Comparison of ENCODE assay signal across 11 cellular contexts in genomic region chr5:143923634-143924265, GRCh38.
DNase-seq lines count a peak whose midpoint lies in the region; ATAC-seq and TF ChIP-seq lines count a peak whose summit lies in the region.
"Had no signal": no experiment of that assay in that cellular context is flagged by ENCODE, and none has a peak within 500 bp of the region (broad histone marks: within the 10 kb centered on the region; RNA-seq: fewer than 3 reads in every experiment).

No MANE protein-coding gene starts in this region.

- H3F3A ChIP-seq in SK-N-SH (replicated peaks; ENCODE audit: insufficient read depth) = peaks cover 30% of the 10 kb centered on the region

- TF ChIP-seq RAD21 in SK-N-SH (IDR thresholded peaks at IDR 0.05; ENCODE audit: low read length) = no peak

- no peaks in the 10 kb centered on the region for H3K4me1 Mint-ChIP-seq in CD14-positive monocyte
- H3K4me1 Mint-ChIP-seq in activated naive CD4-positive, alpha-beta T cell treated with anti-CD3 and anti-CD28 coated beads, Interleukin-2, amount 10 ng/mL, durations not matched to agents 7 days and 5 days = peaks cover 5% of the 10 kb centered on the region

- H3K9ac ChIP-seq in SK-N-SH = no peak overlapping the region; the same call in 1 of the 2 replicates

- H3K27me3 Mint-ChIP-seq in CD14-positive monocyte (ENCODE audit: low read depth in 3 of 3) = peaks cover 0 to 5% (median 1%) of the 10 kb centered on the region in 3 donors
- H3K27me3 Mint-ChIP-seq in activated naive CD4-positive, alpha-beta T cell treated with anti-CD3 and anti-CD28 coated beads, Interleukin-2, amount 10 ng/mL, durations not matched to agents 7 days and 5 days = no peaks in the 10 kb centered on the region

- no peaks in the 10 kb centered on the region for H3K9me2 ChIP-seq in SK-N-SH
- H3K9me2 ChIP-seq in hepatocyte (replicated peaks; ENCODE audit: insufficient read depth) = no peaks in the 10 kb centered on the region

- 64% methylated on average over 6 of the region's 6 CpGs for WGBS in SK-N-SH (ENCODE audit: low lambda C conversion rate)
- 59% methylated on average over 6 of the region's 6 CpGs for WGBS in hepatocyte (ENCODE audit: low lambda C conversion rate, missing lambda C conversion rate)

- H3K4me2 ChIP-seq in SK-N-SH (peak overlapping the region; percentile 52; the same call in 1 of the 2 replicates), hepatocyte (no peak overlapping the region)

- H3K9me3 ChIP-seq in SK-N-SH (no peaks in the 10 kb centered on the region), hepatocyte (ENCODE audit: low read depth) (no peaks in the 10 kb centered on the region)
- H3K9me3 ChIP-seq: pancreas had no signal

- H4K20me1 ChIP-seq in SK-N-SH (ENCODE audit: insufficient read depth) (no peaks in the 10 kb centered on the region), hepatocyte (ENCODE audit: insufficient read depth, poor library complexity, severe bottlenecking) (no peaks in the 10 kb centered on the region)

- H3K27ac ChIP-seq in SK-N-SH (ENCODE audit: low read depth in 2 of 2, low read length in 1 of 2) = peak overlapping the region; percentile 35 to 88
- H3K27ac ChIP-seq in hepatocyte = peak overlapping the region; percentile 31
- H3K27ac ChIP-seq: pancreas had no signal

- peaks cover 0 to 5% (median 2%) of the 10 kb centered on the region in 7 donors for H3K9me3 Mint-ChIP-seq in CD14-positive monocyte
- H3K9me3 Mint-ChIP-seq in activated naive CD4-positive, alpha-beta T cell treated with anti-CD3 and anti-CD28 coated beads, Interleukin-2, amount 10 ng/mL, durations not matched to agents 7 days and 5 days = no peaks in the 10 kb centered on the region

- H3K36me3 ChIP-seq in SK-N-SH (replicated peaks in 1 of 2; ENCODE audit: control insufficient read depth in 1 of 2, insufficient read depth in 2 of 2, low read length in 1 of 2) = no peaks in the 10 kb centered on the region
- no peaks in the 10 kb centered on the region for H3K36me3 ChIP-seq in hepatocyte (replicated peaks; ENCODE audit: insufficient read depth, low read depth)
- H3K36me3 ChIP-seq: pancreas had no signal

- H3K79me2 ChIP-seq in SK-N-SH (ENCODE audit: insufficient read depth) (no peaks in the 10 kb centered on the region), hepatocyte (no peaks in the 10 kb centered on the region)

- H2AFZ ChIP-seq in SK-N-SH (ENCODE audit: low read depth) (peak overlapping the region; percentile 75), hepatocyte (no peak overlapping the region)

- no peaks in the 10 kb centered on the region for H3K36me3 Mint-ChIP-seq in CD14-positive monocyte
- H3K36me3 Mint-ChIP-seq in activated naive CD4-positive, alpha-beta T cell treated with anti-CD3 and anti-CD28 coated beads, Interleukin-2, amount 10 ng/mL, durations not matched to agents 7 days and 5 days = no peaks in the 10 kb centered on the region

- peak; percentile 31 for DNase-seq in GM03348 (ENCODE audit: low spot score)
- DNase-seq in HCEC 1CT = peak; percentile 53
- no peak for DNase-seq in SK-N-SH
- DNase-seq in hepatocyte (ENCODE audit: low spot score) = peak; percentile 19
- no peak for DNase-seq in CD14-positive monocyte (ENCODE audit: low spot score)
- DNase-seq in activated naive CD4-positive, alpha-beta T cell treated with anti-CD3 and anti-CD28 coated beads, Interleukin-2, amount 10 ng/mL, durations not matched to agents 7 days and 5 days = no peak
- DNase-seq in activated CD4-positive, alpha-beta T cell treated with anti-CD3 and anti-CD28 coated beads for 1 hour = no peak
- DNase-seq: amygdala, NCI-H774, pancreas had no signal

- no peak for TF ChIP-seq EP300 in SK-N-SH (IDR thresholded peaks at IDR 0.05; ENCODE audit: borderline replicate concordance in 1 of 2, low read depth in 1 of 2, low read length in 1 of 2)

- TF ChIP-seq CTCF in SK-N-SH (IDR thresholded peaks at IDR 0.05) (no peak), hepatocyte (IDR thresholded peaks at IDR 0.05; ENCODE audit: poor library complexity) (no peak), CD14-positive monocyte (IDR thresholded peaks at IDR 0.05) (no peak)

- H3K4me3 ChIP-seq in SK-N-SH (ENCODE audit: low read depth in 2 of 2, low read length in 1 of 2) (no peak overlapping the region), hepatocyte (no peak overlapping the region)
- H3K4me3 ChIP-seq: pancreas had no signal

- ATAC-seq in HG02938 (IDR thresholded peaks at IDR 0.05; ENCODE audit: unreplicated experiment) = no peak
- ATAC-seq: pancreas had no signal

- no peak overlapping the region for H3K4me3 Mint-ChIP-seq in CD14-positive monocyte
- H3K4me3 Mint-ChIP-seq in activated naive CD4-positive, alpha-beta T cell treated with anti-CD3 and anti-CD28 coated beads, Interleukin-2, amount 10 ng/mL, durations not matched to agents 7 days and 5 days = no peak overlapping the region

- H3K27me3 ChIP-seq in SK-N-SH (ENCODE audit: insufficient read depth) (no peaks in the 10 kb centered on the region), hepatocyte (no peaks in the 10 kb centered on the region)
- H3K27me3 ChIP-seq: pancreas had no signal

- intact Hi-C loops in CD14-positive monocyte (cut with micrococcal nuclease) = no loop called here

- POLR2A ChIA-PET in SK-N-SH (lab: Yijun Ruan, JAX) = no interaction called here

- H3K4me1 ChIP-seq in SK-N-SH (ENCODE audit: control insufficient read depth in 1 of 2, insufficient read depth in 2 of 2, low read depth in 1 of 2, low read length in 1 of 2) = peaks cover 0 to 32% of the 10 kb centered on the region in 2 experiments; a peak in 3 of 4 replicates
- peaks cover 5% of the 10 kb centered on the region for H3K4me1 ChIP-seq in hepatocyte (ENCODE audit: insufficient read depth)
- H3K4me1 ChIP-seq: pancreas had no signal

- H3K27ac Mint-ChIP-seq in CD14-positive monocyte = no peak overlapping the region
- H3K27ac Mint-ChIP-seq in activated naive CD4-positive, alpha-beta T cell treated with anti-CD3 and anti-CD28 coated beads, Interleukin-2, amount 10 ng/mL, durations not matched to agents 7 days and 5 days = no peak overlapping the region

- CTCF ChIA-PET in SK-N-SH (lab: Yijun Ruan, JAX) = no interaction called here
- CTCF ChIA-PET in activated naive CD4-positive, alpha-beta T cell treated with anti-CD3 and anti-CD28 coated beads, Interleukin-2, amount 10 ng/mL, durations not matched to agents 7 days and 5 days (lab: Charles Lee) = no interaction called here

TF ChIP-seq in SK-N-SH, 30 proteins besides CTCF, POLR2A, EP300 and RAD21 (continues in another document):
- no peak for TF ChIP-seq USF1 (IDR thresholded peaks at IDR 0.05; ENCODE audit: borderline replicate concordance, low read depth)
- TF ChIP-seq CHD2 (IDR thresholded peaks at IDR 0.05; ENCODE audit: low read length, partially characterized antibody) = no peak
- 0 out of 2 replicates have a peak, but pooled peaks have one; percentile 6 for TF ChIP-seq TCF12 (IDR thresholded peaks at IDR 0.05)
- no peak for TF ChIP-seq IRF3 (IDR thresholded peaks at IDR 0.05; ENCODE audit: low read depth, low read length)
- no peak for TF ChIP-seq REST (IDR thresholded peaks at IDR 0.05; ENCODE audit: low read depth, low read length)
- TF ChIP-seq FOSL2 (IDR thresholded peaks at IDR 0.05; ENCODE audit: borderline replicate concordance, low read depth) = peak; percentile 67; the same call in 1 of the 2 replicates
- TF ChIP-seq NRF1 (IDR thresholded peaks at IDR 0.05; ENCODE audit: low read depth, low read length) = no peak
- no peak for TF ChIP-seq RFX5 (IDR thresholded peaks at IDR 0.05; ENCODE audit: low read length)
- no peak for TF ChIP-seq POLR2AphosphoS5 (IDR thresholded peaks at IDR 0.05; ENCODE audit: low read depth, low read length)

Comparison
In these comparisons a context has a peak if more than half of its experiments do, and no peak if none do; other contexts are left out.
1. DNase-seq: peak in GM03348 (single experiment), HCEC 1CT (single experiment) and hepatocyte (single experiment); none in SK-N-SH (single experiment), CD14-positive monocyte (single experiment), activated naive CD4-positive, alpha-beta T cell treated with anti-CD3 and anti-CD28 coated beads, Interleukin-2, amount 10 ng/mL, durations not matched to agents 7 days and 5 days (single experiment) and activated CD4-positive, alpha-beta T cell treated with anti-CD3 and anti-CD28 coated beads for 1 hour (single experiment).